ENCODE assay signal across 1 cellular context in the genomic region with DNA sequence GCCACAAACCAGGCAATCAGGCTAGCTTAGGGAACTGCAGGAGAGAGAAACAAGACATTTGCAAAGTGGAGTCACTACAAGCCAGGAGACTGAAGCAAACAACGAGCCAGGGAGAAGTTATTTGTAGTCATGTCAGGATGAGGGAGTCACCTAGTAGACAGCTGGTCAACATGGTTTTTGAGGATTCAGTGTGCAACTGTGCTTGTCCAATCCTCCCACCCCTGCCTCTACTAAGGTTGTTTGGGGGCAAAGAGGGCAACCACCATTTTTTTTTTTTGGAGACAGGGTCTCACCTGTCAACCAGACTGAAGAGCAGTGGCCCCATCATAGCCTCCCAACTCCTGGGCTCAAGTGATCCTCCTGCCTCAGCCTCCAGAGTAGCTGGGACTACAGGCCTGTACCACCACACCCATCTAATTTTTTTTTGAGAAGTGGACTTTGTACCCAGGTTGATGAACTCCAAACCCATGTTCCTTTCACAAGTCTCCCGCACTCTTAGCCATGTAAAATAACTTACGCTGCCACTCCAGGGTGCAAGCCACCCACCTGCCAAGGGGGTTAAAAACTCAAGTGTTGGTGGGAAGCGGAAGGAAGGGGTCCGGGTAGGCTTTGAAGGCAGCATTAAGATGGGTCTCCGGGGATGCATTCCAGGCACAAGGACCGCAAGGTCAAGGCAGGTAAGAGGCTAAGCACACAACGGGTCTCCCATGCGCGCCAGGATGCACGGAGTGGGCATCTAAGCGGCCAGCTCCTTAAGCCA.
TF ChIP-seq lines count a peak whose summit lies in the region.

No MANE protein-coding gene starts in this region.

TF ChIP-seq in IMR-90, 13 proteins besides CTCF, POLR2A, EP300 and RAD21 (continued from another document):
- TF ChIP-seq SMC3 (IDR thresholded peaks at IDR 0.05; ENCODE audit: low read depth, low read length), result no peak
- no peak for TF ChIP-seq FOS (IDR thresholded peaks at IDR 0.05; ENCODE audit: low read depth, low read length)
- no peak for TF ChIP-seq MAZ (IDR thresholded peaks at IDR 0.05; ENCODE audit: borderline replicate concordance, low read depth, low read length)
- TF ChIP-seq NFE2L2 (IDR thresholded peaks at IDR 0.05; ENCODE audit: low read depth, low read length), result no peak
- TF ChIP-seq CHD1 (IDR thresholded peaks at IDR 0.05; ENCODE audit: low read depth, low read length), result no peak
- TF ChIP-seq RCOR1 (IDR thresholded peaks at IDR 0.05; ENCODE audit: insufficient replicate concordance, low read length), result no peak
- TF ChIP-seq, protein P1, sequence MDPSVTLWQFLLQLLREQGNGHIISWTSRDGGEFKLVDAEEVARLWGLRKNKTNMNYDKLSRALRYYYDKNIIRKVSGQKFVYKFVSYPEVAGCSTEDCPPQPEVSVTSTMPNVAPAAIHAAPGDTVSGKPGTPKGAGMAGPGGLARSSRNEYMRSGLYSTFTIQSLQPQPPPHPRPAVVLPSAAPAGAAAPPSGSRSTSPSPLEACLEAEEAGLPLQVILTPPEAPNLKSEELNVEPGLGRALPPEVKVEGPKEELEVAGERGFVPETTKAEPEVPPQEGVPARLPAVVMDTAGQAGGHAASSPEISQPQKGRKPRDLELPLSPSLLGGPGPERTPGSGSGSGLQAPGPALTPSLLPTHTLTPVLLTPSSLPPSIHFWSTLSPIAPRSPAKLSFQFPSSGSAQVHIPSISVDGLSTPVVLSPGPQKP (IDR thresholded peaks at IDR 0.05; ENCODE audit: borderline replicate concordance, low read depth, low read length), result no peak
- TF ChIP-seq RFX5 (IDR thresholded peaks at IDR 0.05; ENCODE audit: low read depth, low read length), result no peak
- no peak for TF ChIP-seq USF2 (IDR thresholded peaks at IDR 0.05; ENCODE audit: low read depth, low read length)
- no peak for TF ChIP-seq BHLHE40 (IDR thresholded peaks at IDR 0.05; ENCODE audit: low read depth, low read length)
